10 cellular contexts compared by ENCODE assay signal in the genomic region with DNA sequence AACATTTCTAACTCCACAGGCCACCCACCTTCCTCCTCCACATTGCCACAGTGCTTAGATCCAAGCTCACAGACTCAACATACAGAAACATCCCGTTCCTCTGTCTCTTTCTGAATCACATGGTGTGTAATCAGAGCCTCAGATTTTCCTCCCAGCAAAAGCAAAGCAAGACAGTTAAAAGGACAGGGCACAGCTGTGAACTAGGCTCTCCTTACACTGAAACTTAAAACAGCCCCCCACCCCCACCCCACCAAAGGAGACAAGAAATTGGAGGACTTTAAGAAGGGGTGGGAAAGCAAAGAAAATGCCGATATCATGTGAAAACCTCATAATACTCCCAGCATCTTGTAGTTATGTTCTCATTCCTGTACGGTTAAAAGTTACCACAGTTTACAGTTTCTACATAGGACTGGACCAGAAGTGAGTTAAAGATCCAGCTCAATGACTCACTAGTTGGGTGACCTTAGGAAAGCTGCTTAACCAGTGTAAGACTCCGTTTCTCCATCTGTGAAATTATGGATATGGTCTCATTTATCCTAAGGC. TPM values are rescaled to one million over a fixed set of nuclear protein-coding genes. Genes with fewer than 3 reads are reported as not detected.
DNase-seq lines count a peak whose midpoint lies in the region; ATAC-seq and TF ChIP-seq lines count a peak whose summit lies in the region.
"Had no signal": no experiment of that assay in that cellular context is flagged by ENCODE, and none has a peak within 500 bp of the region (broad histone marks: within the 10 kb centered on the region; RNA-seq: fewer than 3 reads in every experiment).

No MANE protein-coding gene starts in this region.

- no peaks in the 10 kb centered on the region for H3K27me3 ChIP-seq in adipocyte (replicated peaks; ENCODE audit: control insufficient read depth, insufficient read depth, low read length)
- no peaks in the 10 kb centered on the region for H3K27me3 ChIP-seq in hepatocyte
- H3K27me3 ChIP-seq in stomach, result no peaks in the 10 kb centered on the region

- no peaks in the 10 kb centered on the region for H3K9me2 ChIP-seq in hepatocyte (replicated peaks; ENCODE audit: insufficient read depth)

- H3K9ac ChIP-seq in adipocyte (ENCODE audit: low read length), result peak overlapping the region; percentile 83

- no peak overlapping the region for H2AFZ ChIP-seq in hepatocyte

- intact Hi-C loops in stomach (cut with DNase I; ENCODE audit: low total_unique reads), result no loop called here

- no peak for ATAC-seq in HG02588 (IDR thresholded peaks at IDR 0.05; ENCODE audit: unreplicated experiment)
- ATAC-seq in HG02884 (IDR thresholded peaks at IDR 0.05; ENCODE audit: unreplicated experiment), result no peak
- ATAC-seq: naive thymus-derived CD4-positive, alpha-beta T cell had no signal

- WGBS in hepatocyte (ENCODE audit: low lambda C conversion rate, missing lambda C conversion rate), result 32% methylated on average over 4 of the region's 4 CpGs
- 43 to 65% (median 62%) methylated on average over 4 of the region's 4 CpGs for WGBS in stomach, 5 donors

- H3K4me3 ChIP-seq in adipocyte (ENCODE audit: low read length) (peak overlapping the region; percentile 90), hepatocyte (no peak overlapping the region), stomach (peak overlapping the region in 2 of 4 donors; percentile 82 to 94)

- CTCF ChIA-PET in HEK293T (lab: Yijun Ruan, JAX), result interaction anchor here (0.8 to 2.5 kb wide), 4 partner anchors 21 to 1315 kb away, joined by 3 to 14 read pairs (median 3); no protein-coding TSS in a partner anchor

- H3K27ac ChIP-seq in hepatocyte, result peak overlapping the region; percentile 78
- H3K27ac ChIP-seq in stomach, result peak overlapping the region; percentile 38 to 99 (median 98)

- H3K9me3 ChIP-seq in adipocyte (ENCODE audit: control insufficient read depth, low read length) (no peaks in the 10 kb centered on the region), hepatocyte (ENCODE audit: low read depth) (no peaks in the 10 kb centered on the region), stomach (no peaks in the 10 kb centered on the region)

- H3K4me1 ChIP-seq in adipocyte (ENCODE audit: control insufficient read depth, insufficient read depth, low read length) (peaks cover 53% of the 10 kb centered on the region), hepatocyte (ENCODE audit: insufficient read depth) (peaks cover 20% of the 10 kb centered on the region), stomach (peaks cover 52 to 69% (median 58%) of the 10 kb centered on the region in 4 donors)

- POLR2A ChIA-PET in HEK293T (lab: Yijun Ruan, JAX), result interaction anchor here (0.8 to 2.4 kb wide), 5 partner anchors 22 to 453 kb away, joined by 3 to 11 read pairs (median 4); partner anchors contain the start of genes MAGOHB and SMIM10L1

- TF ChIP-seq CTCF in hepatocyte (IDR thresholded peaks at IDR 0.05; ENCODE audit: poor library complexity) (no peak), stomach (IDR thresholded peaks at IDR 0.05) (no peak)

- peaks cover 71% of the 10 kb centered on the region for H3K79me2 ChIP-seq in hepatocyte

- no peak for TF ChIP-seq POLR2A in stomach (IDR thresholded peaks at IDR 0.05)

- peaks cover 21% of the 10 kb centered on the region for H4K20me1 ChIP-seq in hepatocyte (ENCODE audit: insufficient read depth, poor library complexity, severe bottlenecking)

- H3K36me3 ChIP-seq in adipocyte (ENCODE audit: control insufficient read depth, insufficient read depth, low read length, severe bottlenecking) (peaks cover 27% of the 10 kb centered on the region), hepatocyte (replicated peaks; ENCODE audit: insufficient read depth, low read depth) (no peaks in the 10 kb centered on the region), stomach (peaks cover 20 to 29% (median 27%) of the 10 kb centered on the region in 4 donors)

- DNase-seq in HEK293T (ENCODE audit: extremely low spot score), result peak; percentile 16
- peak; percentile 77 for DNase-seq in adipocyte (ENCODE audit: low read depth)
- peak; percentile 23 for DNase-seq in hepatocyte (ENCODE audit: low spot score)
- no peak for DNase-seq in stomach
- no peak for DNase-seq in activated gamma-delta T cell treated with Interleukin-2 at 50 U/mL for 16 hours
- DNase-seq in NCI-H2196 (lab: John Stamatoyannopoulos, UW; ENCODE audit: unreplicated experiment), result no peak
- DNase-seq: activated effector memory CD4-positive, alpha-beta T cell treated with Interleukin-2 at 50 U/mL for 16 hours; naive thymus-derived CD4-positive, alpha-beta T cell had no signal

- peak overlapping the region; percentile 88 for H3K4me2 ChIP-seq in hepatocyte

- TF ChIP-seq EP300 in stomach (IDR thresholded peaks at IDR 0.05), result no peak

TF ChIP-seq in HEK293T, 16 proteins besides CTCF, POLR2A, EP300 and RAD21:
- TF ChIP-seq BHLHE40 (IDR thresholded peaks at IDR 0.05; ENCODE audit: borderline replicate concordance) (no peak), TARDBP (IDR thresholded peaks at IDR 0.05) (no peak), ZNF384 (IDR thresholded peaks at IDR 0.05) (no peak), ELF4 (IDR thresholded peaks at IDR 0.05) (no peak), HDGF (IDR thresholded peaks at IDR 0.05; ENCODE audit: borderline replicate concordance) (no peak), FOXM1 (IDR thresholded peaks at IDR 0.05; ENCODE audit: borderline replicate concordance) (no peak), SP1 (IDR thresholded peaks at IDR 0.05) (no peak), FOXA1 (IDR thresholded peaks at IDR 0.05) (no peak), SUZ12 (IDR thresholded peaks at IDR 0.05) (no peak), ARNT (IDR thresholded peaks at IDR 0.05) (no peak), CTBP1 (IDR thresholded peaks at IDR 0.05; ENCODE audit: borderline replicate concordance) (no peak), NFRKB (IDR thresholded peaks at IDR 0.05) (no peak), LEF1 (IDR thresholded peaks at IDR 0.05; ENCODE audit: borderline replicate concordance) (no peak)
- TF ChIP-seq, protein P1, sequence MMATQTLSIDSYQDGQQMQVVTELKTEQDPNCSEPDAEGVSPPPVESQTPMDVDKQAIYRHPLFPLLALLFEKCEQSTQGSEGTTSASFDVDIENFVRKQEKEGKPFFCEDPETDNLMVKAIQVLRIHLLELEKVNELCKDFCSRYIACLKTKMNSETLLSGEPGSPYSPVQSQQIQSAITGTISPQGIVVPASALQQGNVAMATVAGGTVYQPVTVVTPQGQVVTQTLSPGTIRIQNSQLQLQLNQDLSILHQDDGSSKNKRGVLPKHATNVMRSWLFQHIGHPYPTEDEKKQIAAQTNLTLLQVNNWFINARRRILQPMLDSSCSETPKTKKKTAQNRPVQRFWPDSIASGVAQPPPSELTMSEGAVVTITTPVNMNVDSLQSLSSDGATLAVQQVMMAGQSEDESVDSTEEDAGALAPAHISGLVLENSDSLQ (IDR thresholded peaks at IDR 0.05), result no peak

RNA-seq across cellular contexts. Expression of gene YBX3, which starts 4.8 kb away (rescaled TPM):
- total RNA-seq in hepatocyte, result 66.7 and 83.4 TPM in 2 replicates
- 218 and 237 TPM in 2 replicates for polyA plus RNA-seq in hepatocyte
- 100 to 1,000 TPM; 159 to 585 (median 324) TPM for total RNA-seq in stomach
- polyA plus RNA-seq in stomach, result 100 to 1,000 TPM; 158 to 302 (median 214) TPM

RNA-seq across cellular contexts. Expression of gene STYK1, which starts 44.5 kb away (rescaled TPM):
- 0.48 and 3.6 TPM in 2 replicates for total RNA-seq in hepatocyte
- 0.09 and 0.58 TPM in 2 replicates for polyA plus RNA-seq in hepatocyte
- 10 to 100 TPM in 3 of 5 donors, 1 to 10 TPM in 2; 2.3 to 23.7 (median 12.0) TPM for total RNA-seq in stomach
- 1 to 10 TPM; 2.5 to 4.4 (median 4.3) TPM for polyA plus RNA-seq in stomach
- polyA plus RNA-seq: naive thymus-derived CD4-positive, alpha-beta T cell had no signal

Comparison
In these comparisons a context has a peak if more than half of its experiments do, and no peak if none do; other contexts are left out.
1. DNase-seq: peak in HEK293T (single experiment), adipocyte (single experiment) and hepatocyte (single experiment); none in stomach (single experiment), activated gamma-delta T cell treated with Interleukin-2 at 50 U/mL for 16 hours (single experiment) and NCI-H2196 (single experiment).